18 cellular contexts compared by ENCODE assay signal in genomic region chr4:89166971-89167475, GRCh38. TPM values are rescaled to one million over a fixed set of nuclear protein-coding genes. Genes with fewer than 3 reads are reported as not detected.
A peak's percentile ranks its signal among the peaks of the same experiment; 100 is the strongest.
DNase-seq lines count a peak whose midpoint lies in the region; TF ChIP-seq lines count a peak whose summit lies in the region.
"Had no signal": no experiment of that assay in that cellular context is flagged by ENCODE, and none has a peak within 500 bp of the region (broad histone marks: within the 10 kb centered on the region; RNA-seq: fewer than 3 reads in every experiment).

No MANE protein-coding gene starts in this region.

- CTCF ChIA-PET in Caco-2 (lab: Charles Lee) = no interaction called here

- H3K36me3 Mint-ChIP-seq in Caco-2 (ENCODE audit: insufficient read depth, unreplicated experiment) = no peaks in the 10 kb centered on the region
- H3K36me3 Mint-ChIP-seq: CD8-positive, alpha-beta T cell had no signal

- H3K4me2 ChIP-seq in Karpas-422 (ENCODE audit: low read depth, low read length, poor library complexity, severe bottlenecking) = no peak overlapping the region
- H3K4me2 ChIP-seq: BLaER1 treated with 17β-estradiol and CSF1 and Interleukin-3, amounts not matched to agents 10 nM and 100 nM; KMS-11 had no signal

- no peaks in the 10 kb centered on the region for H3K9me3 Mint-ChIP-seq in Caco-2 (ENCODE audit: unreplicated experiment)
- H3K9me3 Mint-ChIP-seq: CD8-positive, alpha-beta T cell had no signal

- no peak overlapping the region for H2AFZ ChIP-seq in Karpas-422 (ENCODE audit: low read length)

- no peak overlapping the region for H3K9ac ChIP-seq in Karpas-422 (ENCODE audit: low read length)
- H3K9ac ChIP-seq: BLaER1 treated with 17β-estradiol and CSF1 and Interleukin-3, amounts not matched to agents 10 nM and 100 nM; KMS-11 had no signal

- H3K79me2 ChIP-seq in Karpas-422 (ENCODE audit: low read length) = no peaks in the 10 kb centered on the region

- TF ChIP-seq CTCF in fibroblast of the aortic adventitia (IDR thresholded peaks at IDR 0.05; ENCODE audit: insufficient read depth, low read length) (no peak), Caco-2 (IDR thresholded peaks at IDR 0.05; ENCODE audit: insufficient read depth in 1 of 2, low read depth in 1 of 2, low read length in 1 of 2, severe bottlenecking in 1 of 2, unreplicated experiment in 1 of 2) (no peak)

- no peak overlapping the region for H3K27ac Mint-ChIP-seq in Caco-2 (ENCODE audit: unreplicated experiment)
- H3K27ac Mint-ChIP-seq: B cell; CD8-positive, alpha-beta T cell; H9 had no signal

- BruUV-seq in Caco-2 (replicated peaks; lab: Mats Ljungman, UMichigan) = no TSS peak

- 0 out of 2 replicates have a peak, but pooled peaks cover 4% of the 10 kb centered on the region for H3K27me3 ChIP-seq in Karpas-422 (ENCODE audit: low read length)
- H3K27me3 ChIP-seq in Caco-2 (replicated peaks; ENCODE audit: control insufficient read depth, insufficient read depth, low read length) = no peaks in the 10 kb centered on the region
- H3K27me3 ChIP-seq: BLaER1 treated with 17β-estradiol and CSF1 and Interleukin-3, amounts not matched to agents 10 nM and 100 nM had no signal

- H3K9me3 ChIP-seq in Karpas-422 (ENCODE audit: low read length) (no peaks in the 10 kb centered on the region), Caco-2 (no peaks in the 10 kb centered on the region)
- H3K9me3 ChIP-seq: BLaER1 treated with 17β-estradiol and CSF1 and Interleukin-3, amounts not matched to agents 10 nM and 100 nM had no signal

- H3K4me3 Mint-ChIP-seq in Caco-2 (ENCODE audit: unreplicated experiment) = no peak overlapping the region
- H3K4me3 Mint-ChIP-seq: B cell; CD8-positive, alpha-beta T cell; H9 had no signal

- no peak overlapping the region for H3K4me3 ChIP-seq in fibroblast of the aortic adventitia (ENCODE audit: low read depth, low read length)
- no peak overlapping the region for H3K4me3 ChIP-seq in Karpas-422 (ENCODE audit: low read length)
- H3K4me3 ChIP-seq in Caco-2 (ENCODE audit: low read depth, low read length) = no peak overlapping the region
- H3K4me3 ChIP-seq: BLaER1 treated with 17β-estradiol and CSF1 and Interleukin-3, amounts not matched to agents 10 nM and 100 nM had no signal

- DNase-seq in NCI-H226 = peak; percentile 9
- peak; percentile 69 for DNase-seq in dermis microvascular lymphatic vessel endothelial cell (ENCODE audit: low read depth in 2 of 2)
- DNase-seq in fibroblast of the aortic adventitia (ENCODE audit: low read depth) = peak; percentile 8
- DNase-seq in pulmonary artery endothelial cell (ENCODE audit: low read depth, low spot score) = peak; percentile 11
- no peak for DNase-seq in Karpas-422
- no peak for DNase-seq in Caco-2
- no peak for DNase-seq in NCI-H2107 treated with DMSO at 0.1 percent for 48 hours (lab: John Stamatoyannopoulos, UW; ENCODE audit: unreplicated experiment)
- no peak for DNase-seq in NCI-H1694 treated with DMSO at 0.1 percent for 48 hours (lab: John Stamatoyannopoulos, UW)
- DNase-seq: CD8-positive, alpha-beta T cell; DMS 273 treated with DMSO at 0.1 percent for 48 hours; DMS53; DND-41; EL; GOT3; H9 had no signal

- H4K20me1 ChIP-seq in Karpas-422 (ENCODE audit: insufficient read depth, low read depth, low read length) = no peaks in the 10 kb centered on the region
- H4K20me1 ChIP-seq: BLaER1 treated with 17β-estradiol and CSF1 and Interleukin-3, amounts not matched to agents 10 nM and 100 nM had no signal

- H3K36me3 ChIP-seq in Karpas-422 (ENCODE audit: insufficient read depth, low read length) (no peaks in the 10 kb centered on the region), Caco-2 (ENCODE audit: control insufficient read depth, insufficient read depth, low read length) (no peaks in the 10 kb centered on the region)
- H3K36me3 ChIP-seq: BLaER1 treated with 17β-estradiol and CSF1 and Interleukin-3, amounts not matched to agents 10 nM and 100 nM had no signal

- intact Hi-C loops in Caco-2 (cut with micrococcal nuclease; ENCODE audit: unreplicated experiment) = no loop called here

- H3K9me2 ChIP-seq in Karpas-422 (replicated peaks; ENCODE audit: insufficient read depth, low read length) = no peaks in the 10 kb centered on the region

- H3K27ac ChIP-seq in Karpas-422 (ENCODE audit: low read length) = no peak overlapping the region
- H3K27ac ChIP-seq: BLaER1 treated with 17β-estradiol and CSF1 and Interleukin-3, amounts not matched to agents 10 nM and 100 nM; KMS-11 had no signal

- POLR2A ChIA-PET in Caco-2 (lab: Charles Lee) = no interaction called here

- H3K27me3 Mint-ChIP-seq in Caco-2 (ENCODE audit: insufficient read depth, unreplicated experiment) = no peaks in the 10 kb centered on the region

- H3K4me1 ChIP-seq in Karpas-422 (ENCODE audit: low read length) (no peaks in the 10 kb centered on the region), Caco-2 (no peaks in the 10 kb centered on the region)
- H3K4me1 ChIP-seq: BLaER1 treated with 17β-estradiol and CSF1 and Interleukin-3, amounts not matched to agents 10 nM and 100 nM had no signal

- no peaks in the 10 kb centered on the region for H3K4me1 Mint-ChIP-seq in Caco-2 (ENCODE audit: low read depth, unreplicated experiment)
- H3K4me1 Mint-ChIP-seq: B cell had no signal

RNA-seq across cellular contexts. Expression of gene TIGD2, which starts 55.7 kb away (rescaled TPM):
- 3.3 and 3.9 TPM in 2 replicates for total RNA-seq in dermis microvascular lymphatic vessel endothelial cell
- total RNA-seq in fibroblast of the aortic adventitia (ENCODE audit: low replicate concordance) = 7.0 and 10.1 TPM in 2 replicates
- 3.1 and 3.5 TPM in 2 replicates for total RNA-seq in pulmonary artery endothelial cell
- total RNA-seq in Karpas-422 (2014; rRNA removed; shearing (Covaris generic); ENCODE audit: low replicate concordance) = 4.4 and 7.2 TPM in 2 replicates
- 25.4 and 26.1 TPM in 2 replicates for total RNA-seq in Caco-2 (2022)

Comparison
In these comparisons a context has a peak if more than half of its experiments do, and no peak if none do; other contexts are left out.
1. DNase-seq: peak in NCI-H226 (single experiment), dermis microvascular lymphatic vessel endothelial cell (2 of 2), fibroblast of the aortic adventitia (single experiment) and pulmonary artery endothelial cell (single experiment); none in Karpas-422 (single experiment), Caco-2 (0 of 2), NCI-H2107 treated with DMSO at 0.1 percent for 48 hours (single experiment) and NCI-H1694 treated with DMSO at 0.1 percent for 48 hours (single experiment).